ENCODE assay signal across 8 cellular contexts in the genomic region with DNA sequence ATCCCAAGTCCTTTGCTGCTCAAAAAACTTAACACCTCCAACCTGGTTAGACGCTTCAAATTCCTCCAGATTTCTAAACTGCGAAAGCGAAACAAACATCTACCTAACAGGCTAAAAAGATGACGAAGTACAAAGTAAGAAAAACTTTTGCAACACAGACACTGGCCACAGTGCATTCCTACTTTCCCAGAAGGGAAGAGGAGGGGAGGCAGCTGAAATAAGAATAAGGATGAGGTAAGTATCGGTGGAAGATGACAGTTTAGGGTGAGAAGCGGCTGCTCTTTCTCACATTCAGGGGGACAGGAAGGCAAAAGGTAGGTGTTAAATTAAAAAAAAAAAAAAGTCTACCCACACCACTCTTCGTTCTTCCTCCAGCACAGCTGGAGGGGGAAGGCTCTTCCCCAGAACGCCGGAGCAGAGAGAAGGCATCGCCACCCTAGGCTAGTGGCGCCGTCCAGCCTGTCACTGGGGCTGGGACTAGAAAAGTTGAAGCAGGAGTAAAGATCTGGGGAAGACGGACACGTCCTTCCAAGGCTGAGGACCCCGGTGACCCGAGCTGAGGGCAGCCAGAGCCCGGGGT. TPM values are rescaled to one million over a fixed set of nuclear protein-coding genes. Genes with fewer than 3 reads are reported as not detected.
DNase-seq lines count a peak whose midpoint lies in the region; ATAC-seq, FAIRE-seq and TF ChIP-seq lines count a peak whose summit lies in the region.

No MANE protein-coding gene starts in this region.

- H3K4me1 Mint-ChIP-seq in activated T-cell treated with anti-CD3 and anti-CD28 coated beads, Interleukin-2, amount 50 U/mL, for 24 hours (ENCODE audit: low read depth), result peaks cover 39% of the 10 kb centered on the region
- H3K4me1 Mint-ChIP-seq in stimulated activated naive B cell treated with anti-CD40 and anti-IgM and Interleukin-4, amounts not matched to agents 10 μg/mL and 1 μg/mL and 100 μg/mL, for 72 hours, result peaks cover 16 to 31% of the 10 kb centered on the region in 2 donors

- TF ChIP-seq CTCF in HEK293 (tag by site-specific recombination; IDR thresholded peaks at IDR 0.05), result no peak
- no peak for TF ChIP-seq CTCF in NB4 (IDR thresholded peaks at IDR 0.05; ENCODE audit: low read depth, low read length)
- no peak for TF ChIP-seq CTCF in body of pancreas (IDR thresholded peaks at IDR 0.05)
- TF ChIP-seq CTCF in kidney (IDR thresholded peaks at IDR 0.05; ENCODE audit: borderline replicate concordance, extremely low read depth, insufficient read depth), result no peak

- H3K9me3 ChIP-seq in HEK293 (ENCODE audit: control insufficient read depth, insufficient read depth, low read depth, low read length), result no peaks in the 10 kb centered on the region
- no peaks in the 10 kb centered on the region for H3K9me3 ChIP-seq in body of pancreas
- H3K9me3 ChIP-seq in kidney (ENCODE audit: control insufficient read depth in 1 of 2, low read length in 2 of 2), result no peaks in the 10 kb centered on the region

- H3K36me3 ChIP-seq in HEK293 (ENCODE audit: control insufficient read depth in 2 of 2, insufficient read depth in 1 of 2, low read length in 2 of 2), result no peaks in the 10 kb centered on the region; a peak in 1 of 3 replicates
- H3K36me3 ChIP-seq in body of pancreas (replicated peaks in 1 of 2; ENCODE audit: insufficient read depth in 1 of 2, low read depth in 2 of 2), result no peaks in the 10 kb centered on the region
- H3K36me3 ChIP-seq in kidney (ENCODE audit: control insufficient read depth in 1 of 2, insufficient read depth in 2 of 2, low read length in 2 of 2), result no peaks in the 10 kb centered on the region

- H3K27me3 Mint-ChIP-seq in activated T-cell treated with anti-CD3 and anti-CD28 coated beads, Interleukin-2, amount 50 U/mL, for 24 hours, result peaks cover 2% of the 10 kb centered on the region
- no peaks in the 10 kb centered on the region for H3K27me3 Mint-ChIP-seq in stimulated activated naive B cell treated with anti-CD40 and anti-IgM and Interleukin-4, amounts not matched to agents 10 μg/mL and 1 μg/mL and 100 μg/mL, for 72 hours

- no peak for FAIRE-seq in kidney (lab: Jason Lieb, UNC)

- CTCF ChIA-PET in HEK293 (lab: Yijun Ruan, JAX), result interaction anchor here (0.7 to 1.6 kb wide), 5 partner anchors 8 to 181 kb away, joined by 3 to 11 read pairs (median 4); no protein-coding TSS in a partner anchor

- POLR2A ChIA-PET in HEK293 (lab: Yijun Ruan, JAX), result interaction anchor here (0.7 to 2.3 kb wide), 7 partner anchors 9 to 830 kb away, joined by 3 to 15 read pairs (median 5); a partner anchor contains a TSS

- 0% methylated on average over 16 of the region's 17 CpGs for WGBS in body of pancreas, 2 donors

- peaks cover 3% of the 10 kb centered on the region for H3K9me3 Mint-ChIP-seq in activated T-cell treated with anti-CD3 and anti-CD28 coated beads, Interleukin-2, amount 50 U/mL, for 24 hours
- H3K9me3 Mint-ChIP-seq in stimulated activated naive B cell treated with anti-CD40 and anti-IgM and Interleukin-4, amounts not matched to agents 10 μg/mL and 1 μg/mL and 100 μg/mL, for 72 hours, result peaks cover 0 to 1% of the 10 kb centered on the region in 2 donors

- H3K9ac ChIP-seq in kidney (ENCODE audit: low read length in 2 of 2), result peak overlapping the region; percentile 74 to 95

- intact Hi-C loops in body of pancreas (cut with DNase I), result no loop called here
- intact Hi-C loops in kidney (cut with DNase I), result loop anchor here (10.0 kb wide), 1 partner anchor 992 kb away; no protein-coding TSS in a partner anchor

- peak overlapping the region; percentile 90 for H3K27ac Mint-ChIP-seq in activated T-cell treated with anti-CD3 and anti-CD28 coated beads, Interleukin-2, amount 50 U/mL, for 24 hours
- H3K27ac Mint-ChIP-seq in stimulated activated naive B cell treated with anti-CD40 and anti-IgM and Interleukin-4, amounts not matched to agents 10 μg/mL and 1 μg/mL and 100 μg/mL, for 72 hours, result peak overlapping the region; percentile 83

- H3K4me3 ChIP-seq in HEK293 (ENCODE audit: low read depth, low read length), result peak overlapping the region; percentile 80
- peak overlapping the region; percentile 81 for H3K4me3 ChIP-seq in NB4 (ENCODE audit: low read depth, low read length)
- H3K4me3 ChIP-seq in body of pancreas, result peak overlapping the region; percentile 38 to 46
- peak overlapping the region; percentile 76 to 81 for H3K4me3 ChIP-seq in kidney (ENCODE audit: low read length in 2 of 2)

- H3K27me3 ChIP-seq in body of pancreas, result no peaks in the 10 kb centered on the region

- peaks cover 6% of the 10 kb centered on the region for H3K36me3 Mint-ChIP-seq in activated T-cell treated with anti-CD3 and anti-CD28 coated beads, Interleukin-2, amount 50 U/mL, for 24 hours (ENCODE audit: low read depth)
- H3K36me3 Mint-ChIP-seq in stimulated activated naive B cell treated with anti-CD40 and anti-IgM and Interleukin-4, amounts not matched to agents 10 μg/mL and 1 μg/mL and 100 μg/mL, for 72 hours, result peaks cover 0 to 9% of the 10 kb centered on the region in 2 donors

- H3K27ac ChIP-seq in HEK293 (ENCODE audit: extremely low read depth, low read depth, low read length), result peak overlapping the region; percentile 87
- H3K27ac ChIP-seq in body of pancreas, result peak overlapping the region; percentile 96 to 99 (median 98)
- peak overlapping the region; percentile 91 to 97 for H3K27ac ChIP-seq in kidney (ENCODE audit: low read depth in 2 of 2, low read length in 2 of 2)

- peak; percentile 20 for ATAC-seq in body of pancreas
- ATAC-seq in stimulated activated naive B cell treated with anti-CD40 and anti-IgM and Interleukin-4, amounts not matched to agents 10 μg/mL and 1 μg/mL and 100 μg/mL, for 72 hours (replicated peaks), result peak; percentile 15 to 16

- no peak for DNase-seq in activated T-cell treated with anti-CD3 and anti-CD28 coated beads, Interleukin-2, amount 50 U/mL, for 24 hours
- DNase-seq in activated T-cell treated with anti-CD3 and anti-CD28 coated beads for 4 hours (no peak), NB4 (ENCODE audit: low read depth) (peak; percentile 44), body of pancreas (peak in 1 of 4 donors; percentile 22), kidney (no peak), SIG-M5 treated with dmso at 0.1 percent for 504 hours (lab: John Stamatoyannopoulos, UW; ENCODE audit: unreplicated experiment) (no peak)
- no peak for DNase-seq in stimulated activated naive B cell treated with anti-CD40 and anti-IgM and Interleukin-4, amounts not matched to agents 10 μg/mL and 1 μg/mL and 100 μg/mL, for 72 hours

- TF ChIP-seq POLR2A in NB4 (IDR thresholded peaks at IDR 0.05; ENCODE audit: extremely low read depth, insufficient read length) (no peak), body of pancreas (IDR thresholded peaks at IDR 0.05) (no peak)

- peak overlapping the region; percentile 87 for H3K4me3 Mint-ChIP-seq in activated T-cell treated with anti-CD3 and anti-CD28 coated beads, Interleukin-2, amount 50 U/mL, for 24 hours
- peak overlapping the region; percentile 88 to 89 for H3K4me3 Mint-ChIP-seq in stimulated activated naive B cell treated with anti-CD40 and anti-IgM and Interleukin-4, amounts not matched to agents 10 μg/mL and 1 μg/mL and 100 μg/mL, for 72 hours

- no peaks in the 10 kb centered on the region for H3K4me1 ChIP-seq in HEK293 (ENCODE audit: control insufficient read depth, insufficient read depth, low read length)
- peaks cover 21% of the 10 kb centered on the region for H3K4me1 ChIP-seq in body of pancreas
- H3K4me1 ChIP-seq in kidney (ENCODE audit: control insufficient read depth in 1 of 2, insufficient read depth in 1 of 2, low read depth in 1 of 2, low read length in 2 of 2), result peaks cover 3 to 7% of the 10 kb centered on the region in 2 donors

TF ChIP-seq in HEK293, 187 proteins besides CTCF, POLR2A, EP300 and RAD21 (continues in another document):
- TF ChIP-seq ZFP3 (tag by site-specific recombination; IDR thresholded peaks at IDR 0.05; ENCODE audit: low read depth), result no peak
- TF ChIP-seq, protein P1, sequence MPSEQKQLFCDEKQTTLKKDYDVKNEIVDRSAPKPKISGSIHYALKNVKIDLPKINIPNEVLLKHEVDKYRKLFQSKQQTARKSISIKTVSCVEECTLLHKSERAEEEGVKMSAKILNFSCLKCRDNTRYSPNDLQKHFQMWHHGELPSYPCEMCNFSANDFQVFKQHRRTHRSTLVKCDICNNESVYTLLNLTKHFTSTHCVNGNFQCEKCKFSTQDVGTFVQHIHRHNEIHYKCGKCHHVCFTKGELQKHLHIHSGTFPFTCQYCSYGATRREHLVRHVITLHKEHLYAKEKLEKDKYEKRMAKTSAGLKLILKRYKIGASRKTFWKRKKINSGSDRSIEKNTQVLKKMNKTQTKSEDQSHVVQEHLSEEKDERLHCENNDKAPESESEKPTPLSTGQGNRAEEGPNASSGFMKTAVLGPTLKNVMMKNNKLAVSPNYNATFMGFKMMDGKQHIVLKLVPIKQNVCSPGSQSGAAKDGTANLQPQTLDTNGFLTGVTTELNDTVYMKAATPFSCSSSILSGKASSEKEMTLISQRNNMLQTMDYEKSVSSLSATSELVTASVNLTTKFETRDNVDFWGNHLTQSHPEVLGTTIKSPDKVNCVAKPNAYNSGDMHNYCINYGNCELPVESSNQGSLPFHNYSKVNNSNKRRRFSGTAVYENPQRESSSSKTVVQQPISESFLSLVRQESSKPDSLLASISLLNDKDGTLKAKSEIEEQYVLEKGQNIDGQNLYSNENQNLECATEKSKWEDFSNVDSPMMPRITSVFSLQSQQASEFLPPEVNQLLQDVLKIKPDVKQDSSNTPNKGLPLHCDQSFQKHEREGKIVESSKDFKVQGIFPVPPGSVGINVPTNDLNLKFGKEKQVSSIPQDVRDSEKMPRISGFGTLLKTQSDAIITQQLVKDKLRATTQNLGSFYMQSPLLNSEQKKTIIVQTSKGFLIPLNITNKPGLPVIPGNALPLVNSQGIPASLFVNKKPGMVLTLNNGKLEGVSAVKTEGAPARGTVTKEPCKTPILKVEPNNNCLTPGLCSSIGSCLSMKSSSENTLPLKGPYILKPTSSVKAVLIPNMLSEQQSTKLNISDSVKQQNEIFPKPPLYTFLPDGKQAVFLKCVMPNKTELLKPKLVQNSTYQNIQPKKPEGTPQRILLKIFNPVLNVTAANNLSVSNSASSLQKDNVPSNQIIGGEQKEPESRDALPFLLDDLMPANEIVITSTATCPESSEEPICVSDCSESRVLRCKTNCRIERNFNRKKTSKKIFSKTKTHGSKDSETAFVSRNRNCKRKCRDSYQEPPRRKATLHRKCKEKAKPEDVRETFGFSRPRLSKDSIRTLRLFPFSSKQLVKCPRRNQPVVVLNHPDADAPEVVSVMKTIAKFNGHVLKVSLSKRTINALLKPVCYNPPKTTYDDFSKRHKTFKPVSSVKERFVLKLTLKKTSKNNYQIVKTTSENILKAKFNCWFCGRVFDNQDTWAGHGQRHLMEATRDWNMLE (tag by site-specific recombination; conservative IDR thresholded peaks at IDR 0.05; ENCODE audit: low read depth), result no peak
- TF ChIP-seq ZNF341 (tag by site-specific recombination; IDR thresholded peaks at IDR 0.05; ENCODE audit: low read depth), result peak; percentile 92
- TF ChIP-seq ZNF157 (tag by site-specific recombination; IDR thresholded peaks at IDR 0.05), result no peak

RNA-seq across cellular contexts. Expression of a gene that starts 0.9 kb away (rescaled TPM):
- total RNA-seq in body of pancreas (10 to 100 TPM; 45.7 to 90.3 TPM), kidney (33.4 TPM)
- 34.8 TPM for polyA plus RNA-seq in kidney (ENCODE audit: insufficient read depth, low read depth, low replicate concordance)
